Comparison of ENCODE assay signal across 1 cellular context in the genomic region with DNA sequence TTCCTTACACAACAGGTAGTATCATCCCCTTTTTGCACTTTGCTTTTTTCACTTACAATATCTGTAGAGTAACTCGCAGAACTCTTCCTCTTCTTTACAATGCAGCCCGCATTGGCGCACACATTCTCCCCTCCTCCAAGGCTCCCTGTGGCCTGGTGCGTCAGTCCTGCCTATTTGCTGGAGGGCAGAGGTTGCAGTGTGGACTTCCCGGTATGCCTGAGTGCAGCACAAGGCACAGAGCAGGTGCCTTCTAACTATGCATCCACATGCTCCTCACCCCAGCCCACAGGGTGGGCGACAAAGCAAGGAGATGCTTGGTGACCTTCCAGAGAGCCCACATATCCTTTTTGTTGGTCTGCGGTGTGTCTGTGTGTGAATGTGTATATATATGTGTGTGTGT.
TF ChIP-seq lines count a peak whose summit lies in the region.

No MANE protein-coding gene starts in this region.

TF ChIP-seq in H1, 55 proteins besides CTCF, POLR2A, EP300 and RAD21:
- no peak for TF ChIP-seq SUZ12 (IDR thresholded peaks at IDR 0.05; ENCODE audit: low read length)
- TF ChIP-seq, protein P1, sequence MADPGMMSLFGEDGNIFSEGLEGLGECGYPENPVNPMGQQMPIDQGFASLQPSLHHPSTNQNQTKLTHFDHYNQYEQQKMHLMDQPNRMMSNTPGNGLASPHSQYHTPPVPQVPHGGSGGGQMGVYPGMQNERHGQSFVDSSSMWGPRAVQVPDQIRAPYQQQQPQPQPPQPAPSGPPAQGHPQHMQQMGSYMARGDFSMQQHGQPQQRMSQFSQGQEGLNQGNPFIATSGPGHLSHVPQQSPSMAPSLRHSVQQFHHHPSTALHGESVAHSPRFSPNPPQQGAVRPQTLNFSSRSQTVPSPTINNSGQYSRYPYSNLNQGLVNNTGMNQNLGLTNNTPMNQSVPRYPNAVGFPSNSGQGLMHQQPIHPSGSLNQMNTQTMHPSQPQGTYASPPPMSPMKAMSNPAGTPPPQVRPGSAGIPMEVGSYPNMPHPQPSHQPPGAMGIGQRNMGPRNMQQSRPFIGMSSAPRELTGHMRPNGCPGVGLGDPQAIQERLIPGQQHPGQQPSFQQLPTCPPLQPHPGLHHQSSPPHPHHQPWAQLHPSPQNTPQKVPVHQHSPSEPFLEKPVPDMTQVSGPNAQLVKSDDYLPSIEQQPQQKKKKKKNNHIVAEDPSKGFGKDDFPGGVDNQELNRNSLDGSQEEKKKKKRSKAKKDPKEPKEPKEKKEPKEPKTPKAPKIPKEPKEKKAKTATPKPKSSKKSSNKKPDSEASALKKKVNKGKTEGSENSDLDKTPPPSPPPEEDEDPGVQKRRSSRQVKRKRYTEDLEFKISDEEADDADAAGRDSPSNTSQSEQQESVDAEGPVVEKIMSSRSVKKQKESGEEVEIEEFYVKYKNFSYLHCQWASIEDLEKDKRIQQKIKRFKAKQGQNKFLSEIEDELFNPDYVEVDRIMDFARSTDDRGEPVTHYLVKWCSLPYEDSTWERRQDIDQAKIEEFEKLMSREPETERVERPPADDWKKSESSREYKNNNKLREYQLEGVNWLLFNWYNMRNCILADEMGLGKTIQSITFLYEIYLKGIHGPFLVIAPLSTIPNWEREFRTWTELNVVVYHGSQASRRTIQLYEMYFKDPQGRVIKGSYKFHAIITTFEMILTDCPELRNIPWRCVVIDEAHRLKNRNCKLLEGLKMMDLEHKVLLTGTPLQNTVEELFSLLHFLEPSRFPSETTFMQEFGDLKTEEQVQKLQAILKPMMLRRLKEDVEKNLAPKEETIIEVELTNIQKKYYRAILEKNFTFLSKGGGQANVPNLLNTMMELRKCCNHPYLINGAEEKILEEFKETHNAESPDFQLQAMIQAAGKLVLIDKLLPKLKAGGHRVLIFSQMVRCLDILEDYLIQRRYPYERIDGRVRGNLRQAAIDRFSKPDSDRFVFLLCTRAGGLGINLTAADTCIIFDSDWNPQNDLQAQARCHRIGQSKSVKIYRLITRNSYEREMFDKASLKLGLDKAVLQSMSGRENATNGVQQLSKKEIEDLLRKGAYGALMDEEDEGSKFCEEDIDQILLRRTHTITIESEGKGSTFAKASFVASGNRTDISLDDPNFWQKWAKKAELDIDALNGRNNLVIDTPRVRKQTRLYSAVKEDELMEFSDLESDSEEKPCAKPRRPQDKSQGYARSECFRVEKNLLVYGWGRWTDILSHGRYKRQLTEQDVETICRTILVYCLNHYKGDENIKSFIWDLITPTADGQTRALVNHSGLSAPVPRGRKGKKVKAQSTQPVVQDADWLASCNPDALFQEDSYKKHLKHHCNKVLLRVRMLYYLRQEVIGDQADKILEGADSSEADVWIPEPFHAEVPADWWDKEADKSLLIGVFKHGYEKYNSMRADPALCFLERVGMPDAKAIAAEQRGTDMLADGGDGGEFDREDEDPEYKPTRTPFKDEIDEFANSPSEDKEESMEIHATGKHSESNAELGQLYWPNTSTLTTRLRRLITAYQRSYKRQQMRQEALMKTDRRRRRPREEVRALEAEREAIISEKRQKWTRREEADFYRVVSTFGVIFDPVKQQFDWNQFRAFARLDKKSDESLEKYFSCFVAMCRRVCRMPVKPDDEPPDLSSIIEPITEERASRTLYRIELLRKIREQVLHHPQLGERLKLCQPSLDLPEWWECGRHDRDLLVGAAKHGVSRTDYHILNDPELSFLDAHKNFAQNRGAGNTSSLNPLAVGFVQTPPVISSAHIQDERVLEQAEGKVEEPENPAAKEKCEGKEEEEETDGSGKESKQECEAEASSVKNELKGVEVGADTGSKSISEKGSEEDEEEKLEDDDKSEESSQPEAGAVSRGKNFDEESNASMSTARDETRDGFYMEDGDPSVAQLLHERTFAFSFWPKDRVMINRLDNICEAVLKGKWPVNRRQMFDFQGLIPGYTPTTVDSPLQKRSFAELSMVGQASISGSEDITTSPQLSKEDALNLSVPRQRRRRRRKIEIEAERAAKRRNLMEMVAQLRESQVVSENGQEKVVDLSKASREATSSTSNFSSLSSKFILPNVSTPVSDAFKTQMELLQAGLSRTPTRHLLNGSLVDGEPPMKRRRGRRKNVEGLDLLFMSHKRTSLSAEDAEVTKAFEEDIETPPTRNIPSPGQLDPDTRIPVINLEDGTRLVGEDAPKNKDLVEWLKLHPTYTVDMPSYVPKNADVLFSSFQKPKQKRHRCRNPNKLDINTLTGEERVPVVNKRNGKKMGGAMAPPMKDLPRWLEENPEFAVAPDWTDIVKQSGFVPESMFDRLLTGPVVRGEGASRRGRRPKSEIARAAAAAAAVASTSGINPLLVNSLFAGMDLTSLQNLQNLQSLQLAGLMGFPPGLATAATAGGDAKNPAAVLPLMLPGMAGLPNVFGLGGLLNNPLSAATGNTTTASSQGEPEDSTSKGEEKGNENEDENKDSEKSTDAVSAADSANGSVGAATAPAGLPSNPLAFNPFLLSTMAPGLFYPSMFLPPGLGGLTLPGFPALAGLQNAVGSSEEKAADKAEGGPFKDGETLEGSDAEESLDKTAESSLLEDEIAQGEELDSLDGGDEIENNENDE (IDR thresholded peaks at IDR 0.05; ENCODE audit: insufficient replicate concordance, low read length) = no peak
- TF ChIP-seq TAF7 (optimal IDR thresholded peaks at IDR 0.05; ENCODE audit: borderline replicate concordance, low read depth, low read length) = no peak
- TF ChIP-seq MAFK (IDR thresholded peaks at IDR 0.05; ENCODE audit: low read depth, low read length) = no peak
- TF ChIP-seq BCL11A (IDR thresholded peaks at IDR 0.05; ENCODE audit: low read depth in 2 of 2, low read length in 2 of 2) = no peak
- no peak for TF ChIP-seq RNF2 (IDR thresholded peaks at IDR 0.05; ENCODE audit: borderline replicate concordance, low read depth, low read length, missing control alignments, poor library complexity, severe bottlenecking)
- no peak for TF ChIP-seq SIX5 (IDR thresholded peaks at IDR 0.05; ENCODE audit: low read depth, low read length)
- TF ChIP-seq, protein P2, sequence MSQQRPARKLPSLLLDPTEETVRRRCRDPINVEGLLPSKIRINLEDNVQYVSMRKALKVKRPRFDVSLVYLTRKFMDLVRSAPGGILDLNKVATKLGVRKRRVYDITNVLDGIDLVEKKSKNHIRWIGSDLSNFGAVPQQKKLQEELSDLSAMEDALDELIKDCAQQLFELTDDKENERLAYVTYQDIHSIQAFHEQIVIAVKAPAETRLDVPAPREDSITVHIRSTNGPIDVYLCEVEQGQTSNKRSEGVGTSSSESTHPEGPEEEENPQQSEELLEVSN (IDR thresholded peaks at IDR 0.05) = no peak
- TF ChIP-seq CHD1 (IDR thresholded peaks at IDR 0.05; ENCODE audit: low read depth, low read length) = no peak
- no peak for TF ChIP-seq KDM4A (IDR thresholded peaks at IDR 0.05; ENCODE audit: low read depth, low read length, severe bottlenecking)
- no peak for TF ChIP-seq POLR2AphosphoS5 (IDR thresholded peaks at IDR 0.05; ENCODE audit: low read depth, low read length)
- TF ChIP-seq PHF8 (conservative IDR thresholded peaks at IDR 0.05; ENCODE audit: low read depth, low read length) = no peak
- TF ChIP-seq HDAC6 (IDR thresholded peaks at IDR 0.05; ENCODE audit: low read depth, low read length) = no peak
- no peak for TF ChIP-seq CREB1 (IDR thresholded peaks at IDR 0.05)
- no peak for TF ChIP-seq RFX5 (IDR thresholded peaks at IDR 0.05; ENCODE audit: borderline replicate concordance, low read depth, low read length)
- TF ChIP-seq CBX5 (IDR thresholded peaks at IDR 0.05; ENCODE audit: low read depth, low read length) = no peak
- no peak for TF ChIP-seq BRCA1 (IDR thresholded peaks at IDR 0.05; ENCODE audit: low read depth, low read length)
- TF ChIP-seq CBX8 (IDR thresholded peaks at IDR 0.05; ENCODE audit: borderline replicate concordance, low read depth, low read length) = no peak
- TF ChIP-seq ASH2L (IDR thresholded peaks at IDR 0.05; ENCODE audit: low read length) = no peak
